Comparison of ENCODE assay signal across 16 cellular contexts in genomic region chr1:154129392-154129970, GRCh38. TPM values are rescaled to one million over a fixed set of nuclear protein-coding genes. Genes with fewer than 3 reads are reported as not detected.
DNase-seq lines count a peak whose midpoint lies in the region; ATAC-seq and TF ChIP-seq lines count a peak whose summit lies in the region.
"Had no signal": no experiment of that assay in that cellular context is flagged by ENCODE, and none has a peak within 500 bp of the region (broad histone marks: within the 10 kb centered on the region; RNA-seq: fewer than 3 reads in every experiment).

No MANE protein-coding gene starts in this region.

- BruUV-seq in A673 (replicated peaks; lab: Mats Ljungman, UMichigan), result no TSS peak

- no peaks in the 10 kb centered on the region for H3K36me3 ChIP-seq in A673 (ENCODE audit: insufficient read depth, low read length, poor library complexity, severe bottlenecking)
- H3K36me3 ChIP-seq: HAP-1, tibial artery had no signal

- in situ Hi-C loops in astrocyte of the spinal cord (cut with HindIII; ENCODE audit: low sequenced_read_pairs), result no loop called here

- TF ChIP-seq CTCF in astrocyte of the spinal cord (IDR thresholded peaks at IDR 0.05; ENCODE audit: low read depth, low read length), result no peak
- TF ChIP-seq CTCF in A673 (conservative IDR thresholded peaks at IDR 0.05; ENCODE audit: low read depth, low read length), result no peak

- H3K27me3 Mint-ChIP-seq in activated T-cell treated with anti-CD3 and anti-CD28 coated beads, Interleukin-2, amount 50 U/mL, for 72 hours (ENCODE audit: low read depth), result peaks cover 6% of the 10 kb centered on the region
- no peaks in the 10 kb centered on the region for H3K27me3 Mint-ChIP-seq in activated CD8-positive, alpha-beta memory T cell treated with anti-CD3 and anti-CD28 coated beads, Interleukin-2, amount 10 ng/mL, durations not matched to agents 7 days and 5 days
- H3K27me3 Mint-ChIP-seq: activated CD4-positive, alpha-beta memory T cell treated with anti-CD3 and anti-CD28 coated beads, Interleukin-2, amount 10 ng/mL, durations not matched to agents 7 days and 5 days had no signal

- H3K27me3 ChIP-seq in A673 (replicated peaks; ENCODE audit: insufficient read depth, low read depth, low read length, poor library complexity), result no peaks in the 10 kb centered on the region
- H3K27me3 ChIP-seq: tibial artery had no signal

- H3K27ac Mint-ChIP-seq in activated T-cell treated with anti-CD3 and anti-CD28 coated beads, Interleukin-2, amount 50 U/mL, for 72 hours, result peak overlapping the region; percentile 66
- H3K27ac Mint-ChIP-seq in stimulated activated effector memory CD8-positive, alpha-beta T cell treated with anti-CD3 and anti-CD28 coated beads, Interleukin-12 subunit alpha, Interleukin-12 subunit beta, amount 100 ng/mL, for 72 hours, result no peak overlapping the region
- no peak overlapping the region for H3K27ac Mint-ChIP-seq in activated CD8-positive, alpha-beta memory T cell treated with anti-CD3 and anti-CD28 coated beads, Interleukin-2, amount 10 ng/mL, durations not matched to agents 7 days and 5 days
- H3K27ac Mint-ChIP-seq: activated CD4-positive, alpha-beta memory T cell treated with anti-CD3 and anti-CD28 coated beads, Interleukin-2, amount 10 ng/mL, durations not matched to agents 7 days and 5 days had no signal

- H3K27ac ChIP-seq in A673 (ENCODE audit: low read depth, low read length, poor library complexity, severe bottlenecking), result no peak overlapping the region
- H3K27ac ChIP-seq: tibial artery had no signal

- no peaks in the 10 kb centered on the region for H3K4me1 ChIP-seq in A673 (ENCODE audit: insufficient read depth, low read length, poor library complexity, severe bottlenecking)
- H3K4me1 ChIP-seq: HAP-1, tibial artery had no signal

- H3K4me1 Mint-ChIP-seq in activated T-cell treated with anti-CD3 and anti-CD28 coated beads, Interleukin-2, amount 50 U/mL, for 72 hours (ENCODE audit: low read depth), result peaks cover 16% of the 10 kb centered on the region
- H3K4me1 Mint-ChIP-seq in stimulated activated effector memory CD8-positive, alpha-beta T cell treated with anti-CD3 and anti-CD28 coated beads, Interleukin-12 subunit alpha, Interleukin-12 subunit beta, amount 100 ng/mL, for 72 hours, result peaks cover 15% of the 10 kb centered on the region
- H3K4me1 Mint-ChIP-seq in activated CD8-positive, alpha-beta memory T cell treated with anti-CD3 and anti-CD28 coated beads, Interleukin-2, amount 10 ng/mL, durations not matched to agents 7 days and 5 days, result peaks cover 8% of the 10 kb centered on the region

- H3K4me3 ChIP-seq in astrocyte of the spinal cord (ENCODE audit: low read depth, low read length) (no peak overlapping the region), A673 (ENCODE audit: low read depth, low read length, poor library complexity, severe bottlenecking) (no peak overlapping the region)
- H3K4me3 ChIP-seq: HAP-1, tibial artery had no signal

- peak overlapping the region; percentile 66 to 71 for H3K4me3 Mint-ChIP-seq in activated T-cell treated with anti-CD3 and anti-CD28 coated beads, Interleukin-2, amount 50 U/mL, for 72 hours
- H3K4me3 Mint-ChIP-seq in stimulated activated effector memory CD8-positive, alpha-beta T cell treated with anti-CD3 and anti-CD28 coated beads, Interleukin-12 subunit alpha, Interleukin-12 subunit beta, amount 100 ng/mL, for 72 hours, result peak overlapping the region; percentile 34
- H3K4me3 Mint-ChIP-seq in activated CD8-positive, alpha-beta memory T cell treated with anti-CD3 and anti-CD28 coated beads, Interleukin-2, amount 10 ng/mL, durations not matched to agents 7 days and 5 days, result no peak overlapping the region
- H3K4me3 Mint-ChIP-seq: activated CD4-positive, alpha-beta memory T cell treated with anti-CD3 and anti-CD28 coated beads, Interleukin-2, amount 10 ng/mL, durations not matched to agents 7 days and 5 days had no signal

- POLR2A ChIA-PET in A673 (lab: Charles Lee; ENCODE audit: low non-redundant PET), result no interaction called here

- CTCF ChIA-PET in activated CD8-positive, alpha-beta memory T cell treated with anti-CD3 and anti-CD28 coated beads, Interleukin-2, amount 10 ng/mL, durations not matched to agents 7 days and 5 days (lab: Charles Lee), result interaction anchor here (1.1 kb wide), 1 partner anchor 17 kb away, joined by 3 read pairs; no protein-coding TSS in a partner anchor
- CTCF ChIA-PET in A673 (lab: Charles Lee), result no interaction called here

- intact Hi-C loops in A673 (cut with micrococcal nuclease; ENCODE audit: unreplicated experiment), result no loop called here

- H3K9me3 ChIP-seq in A673 (ENCODE audit: low read depth, low read length, poor library complexity, severe bottlenecking), result no peaks in the 10 kb centered on the region
- H3K9me3 ChIP-seq: HAP-1, tibial artery had no signal

- no peaks in the 10 kb centered on the region for H3K9me3 Mint-ChIP-seq in activated T-cell treated with anti-CD3 and anti-CD28 coated beads, Interleukin-2, amount 50 U/mL, for 72 hours
- H3K9me3 Mint-ChIP-seq in stimulated activated effector memory CD8-positive, alpha-beta T cell treated with anti-CD3 and anti-CD28 coated beads, Interleukin-12 subunit alpha, Interleukin-12 subunit beta, amount 100 ng/mL, for 72 hours, result no peaks in the 10 kb centered on the region
- no peaks in the 10 kb centered on the region for H3K9me3 Mint-ChIP-seq in activated CD8-positive, alpha-beta memory T cell treated with anti-CD3 and anti-CD28 coated beads, Interleukin-2, amount 10 ng/mL, durations not matched to agents 7 days and 5 days (ENCODE audit: low read depth)

- DNase-seq in activated T-cell treated with anti-CD3 and anti-CD28 coated beads, Interleukin-2, amount 50 U/mL, for 72 hours, result no peak
- DNase-seq in activated T-cell treated with anti-CD3 and anti-CD28 coated beads, Interleukin-2, amount 50 U/mL, for 1 hour, result no peak
- DNase-seq in NOMO-1 treated with dmso at 0.1 percent for 144 hours (lab: John Stamatoyannopoulos, UW; ENCODE audit: unreplicated experiment) (peak; percentile 39), astrocyte of the spinal cord (ENCODE audit: low read depth, low spot score) (peak; percentile 23), A673 (ENCODE audit: low spot score) (no peak), C1 segment of cervical spinal cord (lab: John Stamatoyannopoulos, UW) (no peak)
- no peak for DNase-seq in stimulated activated effector memory CD8-positive, alpha-beta T cell treated with anti-CD3 and anti-CD28 coated beads, Interleukin-12 subunit alpha, Interleukin-12 subunit beta, amount 100 ng/mL, for 72 hours (ENCODE audit: low spot score in 2 of 2)
- no peak for DNase-seq in activated CD8-positive, alpha-beta memory T cell treated with anti-CD3 and anti-CD28 coated beads, Interleukin-2, amount 10 ng/mL, durations not matched to agents 7 days and 5 days
- DNase-seq: activated CD4-positive, alpha-beta memory T cell treated with anti-CD3 and anti-CD28 coated beads, Interleukin-2, amount 10 ng/mL, durations not matched to agents 7 days and 5 days; left cardiac atrium; NCI-H345; stimulated activated CD4-positive, alpha-beta T cell treated with anti-CD3 and anti-CD28 coated beads, Interleukin-4, amount 100 ng/mL, for 24 hours; tibial artery had no signal

- peak in 1 of 2 donors; percentile 45 for ATAC-seq in activated T-cell treated with anti-CD3 and anti-CD28 coated beads, Interleukin-2, amount 50 U/mL, for 72 hours (replicated peaks in 1 of 2)
- peak; percentile 57 for ATAC-seq in stimulated activated effector memory CD8-positive, alpha-beta T cell treated with anti-CD3 and anti-CD28 coated beads, Interleukin-12 subunit alpha, Interleukin-12 subunit beta, amount 100 ng/mL, for 72 hours
- no peak for ATAC-seq in activated CD8-positive, alpha-beta memory T cell treated with anti-CD3 and anti-CD28 coated beads, Interleukin-2, amount 10 ng/mL, durations not matched to agents 7 days and 5 days
- ATAC-seq: left cardiac atrium had no signal

- no peaks in the 10 kb centered on the region for H3K36me3 Mint-ChIP-seq in activated T-cell treated with anti-CD3 and anti-CD28 coated beads, Interleukin-2, amount 50 U/mL, for 72 hours (ENCODE audit: insufficient read depth in 2 of 2)
- H3K36me3 Mint-ChIP-seq in stimulated activated effector memory CD8-positive, alpha-beta T cell treated with anti-CD3 and anti-CD28 coated beads, Interleukin-12 subunit alpha, Interleukin-12 subunit beta, amount 100 ng/mL, for 72 hours, result no peaks in the 10 kb centered on the region
- no peaks in the 10 kb centered on the region for H3K36me3 Mint-ChIP-seq in activated CD8-positive, alpha-beta memory T cell treated with anti-CD3 and anti-CD28 coated beads, Interleukin-2, amount 10 ng/mL, durations not matched to agents 7 days and 5 days

RNA-seq across cellular contexts. Expression of gene NUP210L, which starts 25.4 kb away (rescaled TPM):
- under 1 TPM; 0.07 to 0.14 TPM for total RNA-seq in activated T-cell treated with anti-CD3 and anti-CD28 coated beads, Interleukin-2, amount 50 U/mL, for 72 hours
- under 1 TPM in 1 of 2 experiments, not detected in 1; 0.09 TPM for total RNA-seq in activated CD8-positive, alpha-beta memory T cell treated with anti-CD3 and anti-CD28 coated beads, Interleukin-2, amount 10 ng/mL, durations not matched to agents 7 days and 5 days
- 0.04 and 0.09 TPM in 2 replicates for total RNA-seq in A673 (2021)
- total RNA-seq: osteocyte, SK-MEL-5 had no signal

Comparison
In these comparisons a context has a peak if more than half of its experiments do, and no peak if none do; other contexts are left out.
1. DNase-seq: peak in NOMO-1 treated with dmso at 0.1 percent for 144 hours (single experiment) and astrocyte of the spinal cord (single experiment); none in activated T-cell treated with anti-CD3 and anti-CD28 coated beads, Interleukin-2, amount 50 U/mL, for 72 hours (0 of 2), activated T-cell treated with anti-CD3 and anti-CD28 coated beads, Interleukin-2, amount 50 U/mL, for 1 hour (single experiment), stimulated activated effector memory CD8-positive, alpha-beta T cell treated with anti-CD3 and anti-CD28 coated beads, Interleukin-12 subunit alpha, Interleukin-12 subunit beta, amount 100 ng/mL, for 72 hours (0 of 2), activated CD8-positive, alpha-beta memory T cell treated with anti-CD3 and anti-CD28 coated beads, Interleukin-2, amount 10 ng/mL, durations not matched to agents 7 days and 5 days (single experiment), A673 (single experiment) and C1 segment of cervical spinal cord (0 of 14).